Comparison of ENCODE assay signal across 35 cellular contexts in genomic region chr1:69693921-69694320, GRCh38.
"Had no signal": no experiment of that assay in that cellular context is flagged by ENCODE, and none has a peak within 500 bp of the region (broad histone marks: within the 10 kb centered on the region; RNA-seq: fewer than 3 reads in every experiment).

No MANE protein-coding gene starts in this region.

- H3K4me3 Mint-ChIP-seq: activated CD4-positive, alpha-beta T cell treated with anti-CD3 and anti-CD28 coated beads, Interleukin-2, amount 10 ng/mL, durations not matched to agents 7 days and 5 days; activated CD8-positive, alpha-beta T cell treated with anti-CD3 and anti-CD28 coated beads for 36 hours; activated naive CD8-positive, alpha-beta T cell; activated T-cell treated with anti-CD3 and anti-CD28 coated beads, Interleukin-2, amount 50 U/mL, for 4 hours; activated T-helper 17 cell treated with anti-CD3 and anti-CD28 coated beads, Interleukin-2, amount 50 U/mL, for 72 hours; T-helper 17 cell; T-helper 2 cell treated with Interferon-gamma antibody and Interleukin-4, amounts not matched to agents 5 μg/mL and 100 μg/mL, for 36 hours; WTC11 had no signal

- H3K4me1 Mint-ChIP-seq: activated CD4-positive, alpha-beta T cell treated with anti-CD3 and anti-CD28 coated beads, Interleukin-2, amount 10 ng/mL, durations not matched to agents 7 days and 5 days; activated T-helper 17 cell treated with anti-CD3 and anti-CD28 coated beads, Interleukin-2, amount 50 U/mL, for 72 hours; T-helper 17 cell had no signal

- H3K27ac ChIP-seq: brain microvascular endothelial cell, cardiac muscle cell, colonic mucosa, esophagus muscularis mucosa, gastroesophageal sphincter, VCaP had no signal

- FAIRE-seq: astrocyte, endometrium, endothelial cell of umbilical vein had no signal

- H3K4me1 ChIP-seq: colonic mucosa, esophagus muscularis mucosa, gastroesophageal sphincter had no signal

- H3K27ac Mint-ChIP-seq: activated CD4-positive, alpha-beta T cell treated with anti-CD3 and anti-CD28 coated beads, Interleukin-2, amount 10 ng/mL, durations not matched to agents 7 days and 5 days; activated CD8-positive, alpha-beta T cell treated with anti-CD3 and anti-CD28 coated beads for 36 hours; activated naive CD8-positive, alpha-beta T cell; activated T-helper 17 cell treated with anti-CD3 and anti-CD28 coated beads, Interleukin-2, amount 50 U/mL, for 72 hours; T-helper 17 cell; T-helper 2 cell treated with Interferon-gamma antibody and Interleukin-4, amounts not matched to agents 5 μg/mL and 100 μg/mL, for 36 hours; WTC11 had no signal

- H3K27me3 Mint-ChIP-seq: activated CD4-positive, alpha-beta T cell treated with anti-CD3 and anti-CD28 coated beads, Interleukin-2, amount 10 ng/mL, durations not matched to agents 7 days and 5 days; activated CD8-positive, alpha-beta T cell treated with anti-CD3 and anti-CD28 coated beads for 36 hours; activated naive CD8-positive, alpha-beta T cell; activated T-helper 17 cell treated with anti-CD3 and anti-CD28 coated beads, Interleukin-2, amount 50 U/mL, for 72 hours; T-helper 17 cell had no signal

- DNase-seq: activated CD4-positive, alpha-beta T cell treated with anti-CD3 and anti-CD28 coated beads for 1 hour; activated CD4-positive, alpha-beta T cell treated with anti-CD3 and anti-CD28 coated beads for 4 hours; activated CD4-positive, alpha-beta T cell treated with anti-CD3 and anti-CD28 coated beads, Interleukin-2, amount 10 ng/mL, durations not matched to agents 7 days and 5 days; activated CD4-positive, alpha-beta T cell treated with anti-CD3 and anti-CD28 coated beads, Interleukin-2, amount 50 U/mL, for 4 hours; activated CD8-positive, alpha-beta memory T cell treated with anti-CD3 and anti-CD28 coated beads for 24 hours; activated CD8-positive, alpha-beta T cell treated with anti-CD3 and anti-CD28 coated beads for 36 hours; activated effector memory CD4-positive, alpha-beta T cell treated with Interleukin-2 at 50 U/mL for 16 hours; activated gamma-delta T cell treated with Interleukin-2 at 50 U/mL for 16 hours; activated naive CD4-positive, alpha-beta T cell treated with anti-CD3 and anti-CD28 coated beads, Interleukin-2, amount 50 U/mL, for 16 hours; activated naive CD4-positive, alpha-beta T cell treated with Interleukin-2 at 50 U/mL for 16 hours; activated T-cell treated with anti-CD3 and anti-CD28 coated beads, Interleukin-2, amount 50 U/mL, for 4 hours; amniotic stem cell; anterior cingulate cortex; brain microvascular endothelial cell; central memory CD4-positive, alpha-beta T cell; cerebellar nuclear complex; colonic mucosa; effector CD8-positive, alpha-beta T cell; erythroblast; foreskin melanocyte; head of caudate nucleus; T-helper 1 cell; T-helper 17 cell; T1000 had no signal

- H3K27me3 ChIP-seq: brain microvascular endothelial cell, cardiac muscle cell, colonic mucosa, esophagus muscularis mucosa, gastroesophageal sphincter had no signal

- H3K9me3 ChIP-seq: colonic mucosa had no signal

- H3K36me3 Mint-ChIP-seq: activated naive CD8-positive, alpha-beta T cell had no signal

- H3K36me3 ChIP-seq: brain microvascular endothelial cell, cardiac muscle cell, colonic mucosa, esophagus muscularis mucosa, gastroesophageal sphincter had no signal

- ATAC-seq: activated CD8-positive, alpha-beta T cell treated with anti-CD3 and anti-CD28 coated beads for 36 hours; activated T-cell treated with anti-CD3 and anti-CD28 coated beads, Interleukin-2, amount 50 U/mL, for 4 hours; activated T-helper 17 cell treated with anti-CD3 and anti-CD28 coated beads, Interleukin-2, amount 50 U/mL, for 72 hours; gastroesophageal sphincter; T-helper 17 cell; WTC11 had no signal

- H3K4me3 ChIP-seq: cardiac muscle cell, colonic mucosa, esophagus muscularis mucosa, gastroesophageal sphincter had no signal
